20 cellular contexts compared by ENCODE assay signal in genomic region chr7:44322631-44323363, GRCh38. TPM values are rescaled to one million over a fixed set of nuclear protein-coding genes. Genes with fewer than 3 reads are reported as not detected.
DNase-seq lines count a peak whose midpoint lies in the region; ATAC-seq and TF ChIP-seq lines count a peak whose summit lies in the region.
"Had no signal": no experiment of that assay in that cellular context is flagged by ENCODE, and none has a peak within 500 bp of the region (broad histone marks: within the 10 kb centered on the region; RNA-seq: fewer than 3 reads in every experiment).

No MANE protein-coding gene starts in this region.

- no peak for TF ChIP-seq CTCF in LNCaP clone FGC (IDR thresholded peaks at IDR 0.05; ENCODE audit: control insufficient read depth, extremely low read depth, insufficient read depth)
- TF ChIP-seq CTCF in brain (conservative IDR thresholded peaks at IDR 0.05): no peak

- H3K9me3 Mint-ChIP-seq in brain: no peaks in the 10 kb centered on the region
- H3K9me3 Mint-ChIP-seq: activated B cell treated with CpG ODN at 0.5 μM for 24 hours had no signal

- DNase-seq in LNCaP clone FGC (ENCODE audit: low read depth) (peak; percentile 79), right cardiac atrium (peak; percentile 71 to 89 (median 87)), sciatic nerve (ENCODE audit: low spot score) (no peak), NCI-H1417 treated with DMSO at 0.1 percent for 48 hours (lab: John Stamatoyannopoulos, UW) (no peak), hippocampal formation (lab: John Stamatoyannopoulos, UW) (no peak), NOMO-1 (lab: John Stamatoyannopoulos, UW; ENCODE audit: unreplicated experiment in 2 of 2) (no peak)
- DNase-seq: activated B cell treated with CpG ODN at 0.5 μM for 24 hours; activated CD8-positive, alpha-beta memory T cell treated with anti-CD3 and anti-CD28 coated beads for 24 hours; cortex of kidney; HCEC 1CT; islet precursor cell; MM.1S; stimulated activated CD4-positive, alpha-beta T cell treated with anti-CD3 and anti-CD28 coated beads, Interleukin-12 subunit alpha, Interleukin-12 subunit beta, amount 100 ng/mL, for 4 hours; stimulated activated naive CD4-positive, alpha-beta T cell had no signal

- H3K27me3 Mint-ChIP-seq in brain: peaks cover 40% of the 10 kb centered on the region

- no peaks in the 10 kb centered on the region for H3K4me1 ChIP-seq in right cardiac atrium (ENCODE audit: control insufficient read depth, insufficient read depth, low read length)
- H3K4me1 ChIP-seq: pancreas had no signal

- peak; percentile 65 for ATAC-seq in right cardiac atrium
- ATAC-seq in sciatic nerve: peak; percentile 24
- ATAC-seq in GM21619 (IDR thresholded peaks at IDR 0.05; ENCODE audit: unreplicated experiment): no peak

- no peak overlapping the region for H3K4me3 ChIP-seq in LNCaP clone FGC (ENCODE audit: low read depth, low read length)
- no peak overlapping the region for H3K4me3 ChIP-seq in right cardiac atrium (ENCODE audit: low read length)
- H3K4me3 ChIP-seq: BLaER1 treated with 17β-estradiol and CSF1 and Interleukin-3, amounts not matched to agents 10 nM and 100 nM; pancreas; upper lobe of left lung had no signal

- H3K9me3 ChIP-seq in right cardiac atrium (ENCODE audit: control insufficient read depth, low read length): no peaks in the 10 kb centered on the region
- H3K9me3 ChIP-seq: BLaER1 treated with 17β-estradiol and CSF1 and Interleukin-3, amounts not matched to agents 10 nM and 100 nM; pancreas; upper lobe of left lung had no signal

- peak overlapping the region; percentile 85 to 90 (median 88) for H3K4me3 Mint-ChIP-seq in brain

- intact Hi-C loops in right cardiac atrium (cut with DNase I) (no loop called here), sciatic nerve (cut with DNase I) (no loop called here)

- WGBS in right cardiac atrium: 73% methylated on average over 17 of the region's 17 CpGs

- no peaks in the 10 kb centered on the region for H3K27me3 ChIP-seq in right cardiac atrium (ENCODE audit: control insufficient read depth, insufficient read depth)
- H3K27me3 ChIP-seq: pancreas had no signal

- H3K4me1 Mint-ChIP-seq in brain: peaks cover 53% of the 10 kb centered on the region

- H3K36me3 Mint-ChIP-seq in brain: no peaks in the 10 kb centered on the region

- H3K27ac Mint-ChIP-seq in brain: peak overlapping the region in 3 of 5 experiments; percentile 52 to 93 (median 82)
- H3K27ac Mint-ChIP-seq: activated B cell treated with CpG ODN at 0.5 μM for 24 hours had no signal

- peak overlapping the region; percentile 92 for H3K27ac ChIP-seq in right cardiac atrium (ENCODE audit: low read length)
- H3K27ac ChIP-seq: BLaER1 treated with 17β-estradiol and CSF1 and Interleukin-3, amounts not matched to agents 10 nM and 100 nM; pancreas; upper lobe of left lung had no signal

RNA-seq across cellular contexts. Expression of gene CAMK2B, which starts 2.6 kb away (rescaled TPM):
- 88.4 TPM for polyA plus RNA-seq in brain (ENCODE audit: insufficient read depth, low read depth, low replicate concordance)
- 100 to 1,000 TPM in 2 of 4 donors, 10 to 100 TPM in 2; 79.7 to 134 (median 106) TPM for total RNA-seq in right cardiac atrium
- 105 TPM for polyA plus RNA-seq in right cardiac atrium
- total RNA-seq in sciatic nerve: 26.9 TPM
- total RNA-seq: T-helper 1 cell treated with Interleukin-12 subunit alpha and Interleukin-12 subunit beta and Interleukin-4 antibody, amounts not matched to agents 30 ng/mL and 1 ng/mL, for 36 hours had no signal

Comparison
In these comparisons a context has a peak if more than half of its experiments do, and no peak if none do; other contexts are left out.
1. DNase-seq: peak in LNCaP clone FGC (single experiment) and right cardiac atrium (3 of 3); none in sciatic nerve (single experiment), NCI-H1417 treated with DMSO at 0.1 percent for 48 hours (single experiment), hippocampal formation (0 of 2) and NOMO-1 (0 of 2).